ENCODE assay signal across 7 cellular contexts in the genomic region with DNA sequence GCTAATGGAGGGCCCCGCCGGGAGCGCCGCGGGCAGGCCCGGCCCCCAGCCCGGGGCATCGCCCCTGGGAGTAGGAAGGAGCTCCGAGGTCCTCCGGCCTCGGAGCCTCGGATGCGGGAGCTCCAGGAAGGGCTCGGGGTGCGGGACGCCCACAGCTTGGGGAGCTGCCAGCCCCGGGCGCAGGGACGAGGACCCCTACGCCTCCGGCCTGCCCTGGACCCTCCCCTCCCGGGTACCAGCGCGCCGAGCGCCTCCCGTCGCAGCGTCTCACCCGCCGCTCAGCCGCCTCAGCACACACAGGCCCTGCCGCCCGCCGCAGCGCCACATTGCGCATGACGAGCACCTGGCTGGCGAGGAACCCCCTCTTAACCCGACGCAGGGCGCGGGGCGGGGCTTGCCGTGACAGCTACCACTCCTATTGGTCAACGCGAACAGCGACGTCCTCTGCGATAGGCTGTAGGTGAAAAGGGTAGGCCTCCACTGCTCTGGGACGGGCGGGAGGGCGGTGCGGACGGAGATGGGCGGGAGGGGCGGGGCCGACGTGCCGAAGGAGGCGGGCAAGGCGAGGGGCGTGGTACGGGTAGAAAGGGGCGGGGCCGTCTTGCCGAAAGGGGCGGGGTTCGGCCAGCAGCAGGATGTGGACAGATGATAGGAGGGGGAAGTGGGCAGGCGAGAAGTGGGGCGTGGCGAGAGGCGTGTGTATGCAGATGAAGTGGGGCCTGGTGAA.
DNase-seq lines count a peak whose midpoint lies in the region; ATAC-seq, FAIRE-seq and TF ChIP-seq lines count a peak whose summit lies in the region.

A gene with protein sequence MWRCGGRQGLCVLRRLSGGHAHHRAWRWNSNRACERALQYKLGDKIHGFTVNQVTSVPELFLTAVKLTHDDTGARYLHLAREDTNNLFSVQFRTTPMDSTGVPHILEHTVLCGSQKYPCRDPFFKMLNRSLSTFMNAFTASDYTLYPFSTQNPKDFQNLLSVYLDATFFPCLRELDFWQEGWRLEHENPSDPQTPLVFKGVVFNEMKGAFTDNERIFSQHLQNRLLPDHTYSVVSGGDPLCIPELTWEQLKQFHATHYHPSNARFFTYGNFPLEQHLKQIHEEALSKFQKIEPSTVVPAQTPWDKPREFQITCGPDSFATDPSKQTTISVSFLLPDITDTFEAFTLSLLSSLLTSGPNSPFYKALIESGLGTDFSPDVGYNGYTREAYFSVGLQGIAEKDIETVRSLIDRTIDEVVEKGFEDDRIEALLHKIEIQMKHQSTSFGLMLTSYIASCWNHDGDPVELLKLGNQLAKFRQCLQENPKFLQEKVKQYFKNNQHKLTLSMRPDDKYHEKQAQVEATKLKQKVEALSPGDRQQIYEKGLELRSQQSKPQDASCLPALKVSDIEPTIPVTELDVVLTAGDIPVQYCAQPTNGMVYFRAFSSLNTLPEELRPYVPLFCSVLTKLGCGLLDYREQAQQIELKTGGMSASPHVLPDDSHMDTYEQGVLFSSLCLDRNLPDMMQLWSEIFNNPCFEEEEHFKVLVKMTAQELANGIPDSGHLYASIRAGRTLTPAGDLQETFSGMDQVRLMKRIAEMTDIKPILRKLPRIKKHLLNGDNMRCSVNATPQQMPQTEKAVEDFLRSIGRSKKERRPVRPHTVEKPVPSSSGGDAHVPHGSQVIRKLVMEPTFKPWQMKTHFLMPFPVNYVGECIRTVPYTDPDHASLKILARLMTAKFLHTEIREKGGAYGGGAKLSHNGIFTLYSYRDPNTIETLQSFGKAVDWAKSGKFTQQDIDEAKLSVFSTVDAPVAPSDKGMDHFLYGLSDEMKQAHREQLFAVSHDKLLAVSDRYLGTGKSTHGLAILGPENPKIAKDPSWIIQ (minus strand): TSS at position 337 of the 727 bp plus-strand sequence. CDS start 10 bp downstream, at position 327.

- FAIRE-seq in GM18507 (lab: Jason Lieb, UNC), result peak; percentile 99

- no peak for TF ChIP-seq CTCF in retinal pigment epithelial cell (conservative IDR thresholded peaks at IDR 0.05; ENCODE audit: low read depth, low read length)

- peak within 1 kb of the TSS; percentile 74 for H3K4me3 ChIP-seq in retinal pigment epithelial cell (ENCODE audit: low read length)

- ATAC-seq in HG02981 (IDR thresholded peaks at IDR 0.05; ENCODE audit: unreplicated experiment), result peak; percentile 96

- DNase-seq in GM18507 (ENCODE audit: extremely low spot score, insufficient read length, low read depth) (peak; percentile 96), NCI-H2029 treated with DMSO at 0.1 percent for 48 hours (lab: John Stamatoyannopoulos, UW) (peak; percentile 92), T-helper 9 cell (peak; percentile 98), astrocyte of the hippocampus (ENCODE audit: low read depth, low spot score) (peak; percentile 100), hippocampal formation (lab: John Stamatoyannopoulos, UW) (peak; percentile 98 to 99), retinal pigment epithelial cell (ENCODE audit: low read depth) (peak; percentile 97)

Comparison
In these comparisons a context has a peak if more than half of its experiments do, and no peak if none do; other contexts are left out.
1. Peak in every context shown above with its lines: DNase-seq, ATAC-seq and H3K4me3 ChIP-seq.